In the genomic region with DNA sequence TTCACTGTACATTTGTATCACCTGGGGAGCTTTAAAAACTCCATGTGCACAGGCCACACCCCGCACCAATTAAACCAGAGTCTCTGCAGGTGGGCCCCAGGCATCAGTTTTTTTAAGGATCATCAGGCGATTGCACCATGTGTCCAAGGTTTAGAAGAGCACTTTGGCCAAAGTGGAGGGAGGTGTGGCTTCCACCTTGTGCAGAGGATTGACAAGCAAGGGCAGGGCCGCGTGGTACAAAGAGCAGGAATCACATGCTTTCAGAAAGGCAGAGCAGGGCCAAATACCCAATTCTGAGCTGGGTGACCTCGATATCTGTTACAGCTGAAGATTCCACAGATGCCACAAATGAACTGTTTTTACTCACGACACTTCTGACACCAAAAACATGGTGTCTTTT, we compare ENCODE assay signal across 28 cellular contexts.
"Had no signal": no experiment of that assay in that cellular context is flagged by ENCODE, and none has a peak within 500 bp of the region (broad histone marks: within the 10 kb centered on the region; RNA-seq: fewer than 3 reads in every experiment).

No MANE protein-coding gene starts in this region.

- H3K27ac Mint-ChIP-seq: activated CD8-positive, alpha-beta T cell treated with anti-CD3 and anti-CD28 coated beads, Interleukin-2, amount 10 ng/mL, durations not matched to agents 7 days and 5 days; activated naive CD4-positive, alpha-beta T cell treated with anti-CD3 and anti-CD28 coated beads, Interleukin-2, amount 50 U/mL, for 24 hours; activated T-helper 1 cell treated with anti-CD3 and anti-CD28 coated beads, Interleukin-12 subunit alpha, Interleukin-12 subunit beta, Interleukin-2, Interleukin-4 antibody, amounts not matched to agents 30 ng/mL and 10 ng/mL and 1 ng/mL, durations not matched to agents 14 hours and 24 hours and 36 hours; T-helper 1 cell treated with Interleukin-12 subunit alpha and Interleukin-12 subunit beta and Interleukin-4 antibody, amounts not matched to agents 30 μg/mL and 1 μg/mL, for 36 hours had no signal

- ATAC-seq: activated CD8-positive, alpha-beta T cell treated with anti-CD3 and anti-CD28 coated beads, Interleukin-2, amount 10 ng/mL, durations not matched to agents 7 days and 5 days; body of pancreas; SK-N-SH treated with all-trans-retinoic acid at 6 μM for 48 hours had no signal

- H3K4me1 Mint-ChIP-seq: activated naive CD4-positive, alpha-beta T cell treated with anti-CD3 and anti-CD28 coated beads, Interleukin-2, amount 50 U/mL, for 24 hours had no signal

- H3K9me3 ChIP-seq: ascending aorta, Peyer's patch, SJSA1 had no signal

- H3K4me3 Mint-ChIP-seq: activated CD8-positive, alpha-beta T cell treated with anti-CD3 and anti-CD28 coated beads, Interleukin-2, amount 10 ng/mL, durations not matched to agents 7 days and 5 days; activated naive CD4-positive, alpha-beta T cell treated with anti-CD3 and anti-CD28 coated beads, Interleukin-2, amount 50 U/mL, for 24 hours; activated T-helper 1 cell treated with anti-CD3 and anti-CD28 coated beads, Interleukin-12 subunit alpha, Interleukin-12 subunit beta, Interleukin-2, Interleukin-4 antibody, amounts not matched to agents 30 ng/mL and 10 ng/mL and 1 ng/mL, durations not matched to agents 14 hours and 24 hours and 36 hours; T-helper 1 cell treated with Interleukin-12 subunit alpha and Interleukin-12 subunit beta and Interleukin-4 antibody, amounts not matched to agents 30 μg/mL and 1 μg/mL, for 36 hours had no signal

- H3K36me3 Mint-ChIP-seq: activated naive CD4-positive, alpha-beta T cell treated with anti-CD3 and anti-CD28 coated beads, Interleukin-2, amount 50 U/mL, for 24 hours had no signal

- H3K4me3 ChIP-seq: ascending aorta, body of pancreas, Peyer's patch, SJSA1 had no signal

- H3K9me3 Mint-ChIP-seq: activated naive CD4-positive, alpha-beta T cell treated with anti-CD3 and anti-CD28 coated beads, Interleukin-2, amount 50 U/mL, for 24 hours; activated T-helper 1 cell treated with anti-CD3 and anti-CD28 coated beads, Interleukin-12 subunit alpha, Interleukin-12 subunit beta, Interleukin-2, Interleukin-4 antibody, amounts not matched to agents 30 ng/mL and 10 ng/mL and 1 ng/mL, durations not matched to agents 14 hours and 24 hours and 36 hours; T-helper 1 cell treated with Interleukin-12 subunit alpha and Interleukin-12 subunit beta and Interleukin-4 antibody, amounts not matched to agents 30 μg/mL and 1 μg/mL, for 36 hours had no signal

- H3K27me3 ChIP-seq: ascending aorta, body of pancreas, Peyer's patch, SJSA1 had no signal

- DNase-seq: activated CD4-positive, alpha-beta T cell treated with anti-CD3 and anti-CD28 coated beads for 48 hours; activated CD4-positive, alpha-beta T cell treated with anti-CD3 and anti-CD28 coated beads, Interleukin-2, amount 50 U/mL, for 4 hours; activated CD4-positive, CD25-positive, alpha-beta regulatory T cell treated with anti-CD3 and anti-CD28 coated beads, Interleukin-2, amount 50 U/mL, for 72 hours; activated CD8-positive, alpha-beta memory T cell treated with anti-CD3 and anti-CD28 coated beads, Interleukin-2, amount 50 U/mL, for 48 hours; activated CD8-positive, alpha-beta T cell treated with anti-CD3 and anti-CD28 coated beads, Interleukin-2, amount 10 ng/mL, durations not matched to agents 7 days and 5 days; activated effector memory CD4-positive, alpha-beta T cell treated with Interleukin-2 at 50 U/mL for 16 hours; activated naive CD4-positive, alpha-beta T cell; activated T-cell treated with anti-CD3 and anti-CD28 coated beads, Interleukin-2, amount 50 U/mL, for 1 hour; amniotic stem cell; body of pancreas; central memory CD4-positive, alpha-beta T cell; NCI-H1092; NCI-H1694 treated with DMSO at 0.1 percent for 48 hours; NCI-H2081 treated with DMSO at 0.1 percent for 48 hours; NCI-H2171 treated with DMSO at 0.1 percent for 48 hours; NCI-H226; NCI-H526; Peyer's patch; SHP77; SW 1271 had no signal

- H3K27ac ChIP-seq: ascending aorta, body of pancreas, KMS-11, Peyer's patch, RWPE1, SJSA1 had no signal

- H3K4me1 ChIP-seq: Peyer's patch had no signal
